In genomic region chr15:51580982-51581381, GRCh38 we compare ENCODE assay signal across 18 cellular contexts.
"Had no signal": no experiment of that assay in that cellular context is flagged by ENCODE, and none has a peak within 500 bp of the region (broad histone marks: within the 10 kb centered on the region; RNA-seq: fewer than 3 reads in every experiment).

No MANE protein-coding gene starts in this region.

- H3K27me3 Mint-ChIP-seq: activated CD4-positive, alpha-beta memory T cell treated with anti-CD3 and anti-CD28 coated beads for 36 hours; activated naive CD4-positive, alpha-beta T cell treated with anti-CD3 and anti-CD28 coated beads, Interleukin-2, amount 10 ng/mL, durations not matched to agents 7 days and 5 days; naive B cell had no signal

- H3K9me3 ChIP-seq: lower lobe of right lung, thyroid gland had no signal

- H3K27ac ChIP-seq: foreskin keratinocyte, lower lobe of right lung, thyroid gland had no signal

- H3K4me3 Mint-ChIP-seq: activated CD4-positive, alpha-beta memory T cell treated with anti-CD3 and anti-CD28 coated beads for 36 hours; activated naive CD4-positive, alpha-beta T cell treated with anti-CD3 and anti-CD28 coated beads, Interleukin-2, amount 10 ng/mL, durations not matched to agents 7 days and 5 days; activated T-cell treated with anti-CD3 and anti-CD28 coated beads, Interleukin-2, amount 50 U/mL, for 72 hours; naive B cell; T-helper 1 cell treated with Interleukin-12 subunit alpha and Interleukin-12 subunit beta and Interleukin-4 antibody, amounts not matched to agents 30 μg/mL and 1 μg/mL, for 36 hours had no signal

- ATAC-seq: activated T-cell treated with anti-CD3 and anti-CD28 coated beads, Interleukin-2, amount 50 U/mL, for 72 hours; foreskin keratinocyte; left lobe of liver; stimulated activated naive CD8-positive, alpha-beta T cell treated with anti-CD3 and anti-CD28 coated beads, Interleukin-15, Interleukin-2, amounts not matched to agents 100 U/mL and 50 U/mL, for 24 hours had no signal

- H3K4me3 ChIP-seq: lower lobe of right lung, spleen, thyroid gland had no signal

- H3K27ac Mint-ChIP-seq: activated CD4-positive, alpha-beta memory T cell treated with anti-CD3 and anti-CD28 coated beads for 36 hours; activated naive CD4-positive, alpha-beta T cell treated with anti-CD3 and anti-CD28 coated beads, Interleukin-2, amount 10 ng/mL, durations not matched to agents 7 days and 5 days; activated T-cell treated with anti-CD3 and anti-CD28 coated beads, Interleukin-2, amount 50 U/mL, for 72 hours; naive B cell; T-helper 1 cell treated with Interleukin-12 subunit alpha and Interleukin-12 subunit beta and Interleukin-4 antibody, amounts not matched to agents 30 μg/mL and 1 μg/mL, for 36 hours had no signal

- H3K27me3 ChIP-seq: foreskin keratinocyte, spleen, thyroid gland had no signal

- H3K36me3 ChIP-seq: lower lobe of right lung, spleen, thyroid gland had no signal

- H3K4me1 Mint-ChIP-seq: activated naive CD4-positive, alpha-beta T cell treated with anti-CD3 and anti-CD28 coated beads, Interleukin-2, amount 10 ng/mL, durations not matched to agents 7 days and 5 days; naive B cell had no signal

- DNase-seq: activated CD4-positive, alpha-beta memory T cell treated with anti-CD3 and anti-CD28 coated beads for 36 hours; activated CD4-positive, alpha-beta T cell treated with anti-CD3 and anti-CD28 coated beads for 48 hours; activated effector memory CD4-positive, alpha-beta T cell treated with Interleukin-2 at 50 U/mL for 16 hours; activated naive CD4-positive, alpha-beta T cell treated with anti-CD3 and anti-CD28 coated beads, Interleukin-2, amount 10 ng/mL, durations not matched to agents 7 days and 5 days; activated T-cell treated with anti-CD3 and anti-CD28 coated beads, Interleukin-2, amount 50 U/mL, for 72 hours; amygdala; cerebellar nuclear complex; cortex of kidney; foreskin keratinocyte; lower lobe of right lung; naive B cell; spleen; stimulated activated CD4-positive, alpha-beta T cell treated with anti-CD3 and anti-CD28 coated beads, Interleukin-4, amount 100 ng/mL, for 24 hours; stimulated activated naive CD8-positive, alpha-beta T cell treated with anti-CD3 and anti-CD28 coated beads, Interleukin-15, Interleukin-2, amounts not matched to agents 100 U/mL and 50 U/mL, for 24 hours; T1000; thyroid gland had no signal

- H3K36me3 Mint-ChIP-seq: activated CD4-positive, alpha-beta memory T cell treated with anti-CD3 and anti-CD28 coated beads for 36 hours; activated naive CD4-positive, alpha-beta T cell treated with anti-CD3 and anti-CD28 coated beads, Interleukin-2, amount 10 ng/mL, durations not matched to agents 7 days and 5 days; naive B cell had no signal
